In the genomic region with DNA sequence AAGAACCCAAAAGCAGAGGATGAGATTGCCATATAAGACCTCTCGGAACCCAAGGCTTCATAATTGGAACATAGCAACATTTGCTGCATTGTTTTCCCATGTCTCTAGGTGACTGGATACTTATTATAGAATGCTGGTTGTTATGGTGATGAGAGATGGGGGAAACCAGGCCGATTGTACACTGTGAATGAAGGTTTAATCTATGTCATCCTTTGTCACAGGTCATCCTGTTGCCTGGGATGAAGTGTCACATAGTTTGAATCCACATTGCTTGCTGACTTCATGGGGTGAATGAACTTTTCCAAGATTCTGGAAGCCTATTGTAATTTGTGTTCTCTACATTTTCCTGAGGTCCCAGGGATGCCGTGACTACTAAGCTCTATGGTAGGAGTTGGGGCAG, we compare ENCODE assay signal across 1 cellular context.
TF ChIP-seq lines count a peak whose summit lies in the region.

No MANE protein-coding gene starts in this region.

TF ChIP-seq in K562, 482 proteins besides CTCF, POLR2A, EP300 and RAD21 (continued from another document):
- TF ChIP-seq SIX5 (IDR thresholded peaks at IDR 0.05; ENCODE audit: borderline replicate concordance in 1 of 2, insufficient read depth in 1 of 2, low read depth in 1 of 2, low read length in 2 of 2) (no peak), ZNF212 (CRISPR knock-in tag; IDR thresholded peaks at IDR 0.05) (no peak)
TF ChIP-seq in K562: peak in this region for 2.
